9 cellular contexts compared by ENCODE assay signal in genomic region chr3:62607287-62608029, GRCh38.
DNase-seq lines count a peak whose midpoint lies in the region; ATAC-seq and TF ChIP-seq lines count a peak whose summit lies in the region.
"Had no signal": no experiment of that assay in that cellular context is flagged by ENCODE, and none has a peak within 500 bp of the region (broad histone marks: within the 10 kb centered on the region; RNA-seq: fewer than 3 reads in every experiment).

No MANE protein-coding gene starts in this region.

- no peak overlapping the region for H3K4me3 ChIP-seq in choroid plexus epithelial cell (ENCODE audit: low read depth, low read length)
- H3K4me3 ChIP-seq: cardiac muscle cell had no signal

- TF ChIP-seq CTCF in choroid plexus epithelial cell (conservative IDR thresholded peaks at IDR 0.05; ENCODE audit: low read depth, low read length) = no peak

- ATAC-seq in HG03159 (IDR thresholded peaks at IDR 0.05; ENCODE audit: unreplicated experiment) (no peak), HG03095 (IDR thresholded peaks at IDR 0.05; ENCODE audit: unreplicated experiment) (no peak)

- DNase-seq in DMS79 treated with DMSO at 0.1 percent for 48 hours (lab: John Stamatoyannopoulos, UW) = peak; percentile 76
- peak; percentile 70 for DNase-seq in NCI-H2107 treated with DMSO at 0.1 percent for 48 hours (lab: John Stamatoyannopoulos, UW; ENCODE audit: unreplicated experiment)
- DNase-seq in choroid plexus epithelial cell (ENCODE audit: low read depth) = peak; percentile 86
- DNase-seq in myocyte (ENCODE audit: low read depth) = peak; percentile 98
- no peak for DNase-seq in NK-92 (lab: John Stamatoyannopoulos, UW; ENCODE audit: unreplicated experiment)
- DNase-seq in GDM1 (lab: John Stamatoyannopoulos, UW) = no peak

Comparison
In these comparisons a context has a peak if more than half of its experiments do, and no peak if none do; other contexts are left out.
1. DNase-seq: peak in DMS79 treated with DMSO at 0.1 percent for 48 hours (single experiment), NCI-H2107 treated with DMSO at 0.1 percent for 48 hours (single experiment), choroid plexus epithelial cell (single experiment) and myocyte (single experiment); none in NK-92 (single experiment) and GDM1 (single experiment).